ENCODE assay signal across 22 cellular contexts in the genomic region with DNA sequence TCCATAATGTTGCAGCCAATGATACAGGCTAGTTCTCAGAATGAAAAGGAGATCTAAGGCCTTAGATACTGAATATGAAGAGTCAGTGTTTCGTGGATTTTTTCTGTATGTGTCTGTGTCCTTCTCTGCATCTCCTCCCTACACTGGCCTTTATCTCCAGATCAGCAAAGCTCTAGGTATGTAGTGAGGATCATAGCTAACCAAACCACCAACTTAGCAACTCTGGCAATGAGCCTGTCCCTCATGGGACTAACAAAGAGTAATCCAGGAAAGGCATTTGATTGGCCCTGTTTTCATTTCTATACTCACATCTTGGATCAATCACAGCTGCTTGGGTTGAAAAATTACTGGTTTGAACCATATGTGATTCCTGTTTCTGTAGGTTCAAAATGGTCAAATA. TPM values are rescaled to one million over a fixed set of nuclear protein-coding genes. Genes with fewer than 3 reads are reported as not detected.
"Had no signal": no experiment of that assay in that cellular context is flagged by ENCODE, and none has a peak within 500 bp of the region (broad histone marks: within the 10 kb centered on the region; RNA-seq: fewer than 3 reads in every experiment).

No MANE protein-coding gene starts in this region.

- H3K4me3 ChIP-seq: colonic mucosa, dorsolateral prefrontal cortex, esophagus squamous epithelium, left lung, lung, prostate gland, tibial artery had no signal

- H3K36me3 ChIP-seq: colonic mucosa, esophagus squamous epithelium, left lung, prostate gland, tibial artery had no signal

- H3K27me3 Mint-ChIP-seq: activated naive CD4-positive, alpha-beta T cell treated with anti-CD3 and anti-CD28 coated beads, Interleukin-2, amount 50 U/mL, for 24 hours; central memory CD8-positive, alpha-beta T cell; natural killer cell treated with Interleukin-12 subunit alpha and Interleukin-12 subunit beta and Interleukin-15 and Interleukin-18, amount 100 ng/mL, for 72 hours had no signal

- H3K27ac Mint-ChIP-seq: activated naive CD4-positive, alpha-beta T cell treated with anti-CD3 and anti-CD28 coated beads, Interleukin-2, amount 50 U/mL, for 24 hours; immature natural killer cell; natural killer cell treated with Interleukin-12 subunit alpha and Interleukin-12 subunit beta and Interleukin-15 and Interleukin-18, amount 100 ng/mL, for 72 hours; WTC11 had no signal

- H3K4me1 ChIP-seq: colonic mucosa, esophagus squamous epithelium, left lung, prostate gland, tibial artery had no signal

- H3K9me3 Mint-ChIP-seq: central memory CD8-positive, alpha-beta T cell; WTC11 had no signal

- H3K27me3 ChIP-seq: colonic mucosa, dorsolateral prefrontal cortex, esophagus squamous epithelium, left lung, tibial artery had no signal

- H3K9me3 ChIP-seq: colonic mucosa, esophagus squamous epithelium, left lung, prostate gland, tibial artery had no signal

- H3K4me3 Mint-ChIP-seq: activated naive CD4-positive, alpha-beta T cell treated with anti-CD3 and anti-CD28 coated beads, Interleukin-2, amount 50 U/mL, for 24 hours; central memory CD8-positive, alpha-beta T cell; immature natural killer cell; natural killer cell treated with Interleukin-12 subunit alpha and Interleukin-12 subunit beta and Interleukin-15 and Interleukin-18, amount 100 ng/mL, for 72 hours; WTC11 had no signal

- FAIRE-seq: urothelium cell line had no signal

- DNase-seq: activated gamma-delta T cell treated with Interleukin-2 at 50 U/mL for 16 hours; activated T-cell treated with anti-CD3 and anti-CD28 coated beads, Interleukin-2, amount 50 U/mL, for 1 hour; aorta; colonic mucosa; dorsolateral prefrontal cortex; esophagus squamous epithelium; foreskin melanocyte; immature natural killer cell; kidney glomerular epithelial cell; left lung; stimulated activated CD4-positive, alpha-beta T cell treated with anti-CD3 and anti-CD28 coated beads, Interleukin-4, amount 100 ng/mL, for 24 hours; stimulated activated naive CD8-positive, alpha-beta T cell treated with anti-CD3 and anti-CD28 coated beads, Interleukin-15, Interleukin-2, amounts not matched to agents 100 U/mL and 50 U/mL, for 24 hours; T1000; tibial artery had no signal

- H3K27ac ChIP-seq: colonic mucosa, dorsolateral prefrontal cortex, esophagus squamous epithelium, left lung, prostate gland, tibial artery had no signal

- H3K4me1 Mint-ChIP-seq: activated naive CD4-positive, alpha-beta T cell treated with anti-CD3 and anti-CD28 coated beads, Interleukin-2, amount 50 U/mL, for 24 hours; central memory CD8-positive, alpha-beta T cell; immature natural killer cell; WTC11 had no signal

- ATAC-seq: left lung; natural killer cell treated with Interleukin-12 subunit alpha and Interleukin-12 subunit beta and Interleukin-15 and Interleukin-18, amount 100 ng/mL, for 72 hours; stimulated activated naive CD8-positive, alpha-beta T cell treated with anti-CD3 and anti-CD28 coated beads, Interleukin-15, Interleukin-2, amounts not matched to agents 100 U/mL and 50 U/mL, for 24 hours; WTC11 had no signal

- H3K36me3 Mint-ChIP-seq: activated naive CD4-positive, alpha-beta T cell treated with anti-CD3 and anti-CD28 coated beads, Interleukin-2, amount 50 U/mL, for 24 hours; immature natural killer cell; natural killer cell treated with Interleukin-12 subunit alpha and Interleukin-12 subunit beta and Interleukin-15 and Interleukin-18, amount 100 ng/mL, for 72 hours; WTC11 had no signal

RNA-seq across cellular contexts. Expression of a gene that starts 18.6 kb away (rescaled TPM):
- total RNA-seq: natural killer cell treated with Interleukin-12 subunit alpha and Interleukin-12 subunit beta and Interleukin-15 and Interleukin-18, amount 100 ng/mL, for 72 hours; T-helper 1 cell treated with Interleukin-12 subunit alpha and Interleukin-12 subunit beta and Interleukin-4 antibody, amounts not matched to agents 30 ng/mL and 1 ng/mL, for 36 hours had no signal
- polyA plus RNA-seq: immature natural killer cell had no signal
